ENCODE assay signal across 8 cellular contexts in genomic region chr17:29929544-29930398, GRCh38. TPM values are rescaled to one million over a fixed set of nuclear protein-coding genes. Genes with fewer than 3 reads are reported as not detected.
A peak's percentile ranks its signal among the peaks of the same experiment; 100 is the strongest.
DNase-seq lines count a peak whose midpoint lies in the region; ATAC-seq and TF ChIP-seq lines count a peak whose summit lies in the region.

A gene with protein sequence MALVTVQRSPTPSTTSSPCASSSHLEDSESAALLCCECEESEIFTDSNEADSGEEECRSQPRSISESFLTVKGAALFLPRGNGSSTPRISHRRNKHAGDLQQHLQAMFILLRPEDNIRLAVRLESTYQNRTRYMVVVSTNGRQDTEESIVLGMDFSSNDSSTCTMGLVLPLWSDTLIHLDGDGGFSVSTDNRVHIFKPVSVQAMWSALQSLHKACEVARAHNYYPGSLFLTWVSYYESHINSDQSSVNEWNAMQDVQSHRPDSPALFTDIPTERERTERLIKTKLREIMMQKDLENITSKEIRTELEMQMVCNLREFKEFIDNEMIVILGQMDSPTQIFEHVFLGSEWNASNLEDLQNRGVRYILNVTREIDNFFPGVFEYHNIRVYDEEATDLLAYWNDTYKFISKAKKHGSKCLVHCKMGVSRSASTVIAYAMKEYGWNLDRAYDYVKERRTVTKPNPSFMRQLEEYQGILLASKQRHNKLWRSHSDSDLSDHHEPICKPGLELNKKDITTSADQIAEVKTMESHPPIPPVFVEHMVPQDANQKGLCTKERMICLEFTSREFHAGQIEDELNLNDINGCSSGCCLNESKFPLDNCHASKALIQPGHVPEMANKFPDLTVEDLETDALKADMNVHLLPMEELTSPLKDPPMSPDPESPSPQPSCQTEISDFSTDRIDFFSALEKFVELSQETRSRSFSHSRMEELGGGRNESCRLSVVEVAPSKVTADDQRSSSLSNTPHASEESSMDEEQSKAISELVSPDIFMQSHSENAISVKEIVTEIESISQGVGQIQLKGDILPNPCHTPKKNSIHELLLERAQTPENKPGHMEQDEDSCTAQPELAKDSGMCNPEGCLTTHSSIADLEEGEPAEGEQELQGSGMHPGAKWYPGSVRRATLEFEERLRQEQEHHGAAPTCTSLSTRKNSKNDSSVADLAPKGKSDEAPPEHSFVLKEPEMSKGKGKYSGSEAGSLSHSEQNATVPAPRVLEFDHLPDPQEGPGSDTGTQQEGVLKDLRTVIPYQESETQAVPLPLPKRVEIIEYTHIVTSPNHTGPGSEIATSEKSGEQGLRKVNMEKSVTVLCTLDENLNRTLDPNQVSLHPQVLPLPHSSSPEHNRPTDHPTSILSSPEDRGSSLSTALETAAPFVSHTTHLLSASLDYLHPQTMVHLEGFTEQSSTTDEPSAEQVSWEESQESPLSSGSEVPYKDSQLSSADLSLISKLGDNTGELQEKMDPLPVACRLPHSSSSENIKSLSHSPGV (N-terminal part only) (minus strand): TSS chr17:29930228. CDS start chr17:29930000, 228 bp downstream.

- H3K4me3 ChIP-seq in GM12875 (ENCODE audit: low read depth, low read length) (peak within 1 kb of the TSS; percentile 74), right atrium auricular region (peak within 1 kb of the TSS; percentile 90 to 95), uterus (peak within 1 kb of the TSS; percentile 85 to 90)

- ATAC-seq in HG02840 (IDR thresholded peaks at IDR 0.05; ENCODE audit: low FRiP score, unreplicated experiment): peak; percentile 55

- DNase-seq in NCI-H187 treated with DMSO at 0.1 percent for 48 hours (lab: John Stamatoyannopoulos, UW) (peak; percentile 64), T-helper 2 cell (peak; percentile 75 to 94 (median 84)), amygdala (lab: John Stamatoyannopoulos, UW) (peak; percentile 27 to 92 (median 78)), right atrium auricular region (ENCODE audit: low spot score) (peak; percentile 83), putamen (ENCODE audit: low spot score) (peak; percentile 89), uterus (peak; percentile 72 to 74)

- TF ChIP-seq CTCF in GM12875 (IDR thresholded peaks at IDR 0.05; ENCODE audit: borderline replicate concordance, insufficient read depth, low read depth, low read length) (no peak), right atrium auricular region (IDR thresholded peaks at IDR 0.05) (peak in 1 of 2 donors; percentile 26), uterus (IDR thresholded peaks at IDR 0.05) (peak in 1 of 4 experiments; percentile 27)

- H3K27me3 ChIP-seq in right atrium auricular region: no peaks in the 10 kb centered on the region
- no peaks in the 10 kb centered on the region for H3K27me3 ChIP-seq in uterus

- no peaks in the 10 kb centered on the region for H3K36me3 ChIP-seq in right atrium auricular region
- no peaks in the 10 kb centered on the region for H3K36me3 ChIP-seq in uterus

- H3K9me3 ChIP-seq in right atrium auricular region (no peaks in the 10 kb centered on the region), uterus (no peaks in the 10 kb centered on the region)

- H3K4me1 ChIP-seq in right atrium auricular region: peaks cover 0 to 31% of the 10 kb centered on the region in 2 donors
- H3K4me1 ChIP-seq in uterus: no peaks in the 10 kb centered on the region

- H3K27ac ChIP-seq in right atrium auricular region: peak within 1 kb of the TSS; percentile 94 to 95
- peak within 1 kb of the TSS; percentile 83 to 85 for H3K27ac ChIP-seq in uterus

- intact Hi-C loops in uterus (cut with DNase I; ENCODE audit: low total_unique reads): no loop called here

- peak in 1 of 2 donors; percentile 54 for TF ChIP-seq POLR2A in uterus (IDR thresholded peaks at IDR 0.05)

RNA-seq across cellular contexts. Expression of the gene that starts here (rescaled TPM):
- total RNA-seq in right atrium auricular region: 10 to 100 TPM; 36.1 to 36.8 TPM
- total RNA-seq in uterus: 10 to 100 TPM in 2 of 4 donors, 1 to 10 TPM in 2; 6.9 to 36.9 (median 11.5) TPM

Comparison
In these comparisons a context has a peak if more than half of its experiments do, and no peak if none do; other contexts are left out.
1. Peak in every context shown above with its lines: DNase-seq, ATAC-seq, H3K4me3 ChIP-seq and H3K27ac ChIP-seq.